In the genomic region with DNA sequence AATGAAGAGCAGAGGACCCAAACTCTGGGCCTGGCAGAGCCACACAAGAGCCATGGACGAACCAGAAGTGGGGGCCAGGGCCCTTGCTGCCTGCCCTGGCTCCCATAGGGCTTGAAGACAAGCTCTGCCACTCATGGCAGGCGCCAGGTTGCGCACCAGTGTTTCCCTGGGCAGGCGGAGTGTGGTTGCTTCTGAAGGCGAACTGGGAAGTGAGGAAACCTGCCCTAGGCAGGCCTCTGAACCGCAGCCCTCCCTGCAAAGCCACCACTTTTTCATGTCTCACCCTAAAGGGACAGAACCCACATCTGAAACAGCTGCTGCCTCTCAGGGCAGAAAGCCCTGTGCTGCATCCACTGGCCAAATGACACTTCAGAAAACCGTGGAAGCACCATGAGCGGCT, we compare ENCODE assay signal across 8 cellular contexts. TPM values are rescaled to one million over a fixed set of nuclear protein-coding genes. Genes with fewer than 3 reads are reported as not detected.
DNase-seq lines count a peak whose midpoint lies in the region; ATAC-seq lines count a peak whose summit lies in the region.

No MANE protein-coding gene starts in this region.

- no peaks in the 10 kb centered on the region for H3K36me3 Mint-ChIP-seq in activated CD4-positive, alpha-beta T cell treated with anti-CD3 and anti-CD28 coated beads, Interleukin-2, amount 10 ng/mL, durations not matched to agents 7 days and 5 days (ENCODE audit: low read depth)
- H3K36me3 Mint-ChIP-seq in T-helper 2 cell treated with Interferon-gamma antibody and Interleukin-4, amounts not matched to agents 5 μg/mL and 100 μg/mL, for 36 hours (ENCODE audit: low read depth): peaks cover 2% of the 10 kb centered on the region

- H3K9me3 Mint-ChIP-seq in activated CD4-positive, alpha-beta T cell treated with anti-CD3 and anti-CD28 coated beads, Interleukin-2, amount 10 ng/mL, durations not matched to agents 7 days and 5 days: no peaks in the 10 kb centered on the region
- no peaks in the 10 kb centered on the region for H3K9me3 Mint-ChIP-seq in T-helper 2 cell treated with Interferon-gamma antibody and Interleukin-4, amounts not matched to agents 5 μg/mL and 100 μg/mL, for 36 hours

- H3K4me3 Mint-ChIP-seq in activated CD4-positive, alpha-beta T cell treated with anti-CD3 and anti-CD28 coated beads, Interleukin-2, amount 10 ng/mL, durations not matched to agents 7 days and 5 days: peak overlapping the region; percentile 58
- peak overlapping the region; percentile 65 for H3K4me3 Mint-ChIP-seq in T-helper 2 cell treated with Interferon-gamma antibody and Interleukin-4, amounts not matched to agents 5 μg/mL and 100 μg/mL, for 36 hours

- peaks cover 38% of the 10 kb centered on the region for H3K4me1 Mint-ChIP-seq in activated CD4-positive, alpha-beta T cell treated with anti-CD3 and anti-CD28 coated beads, Interleukin-2, amount 10 ng/mL, durations not matched to agents 7 days and 5 days
- peaks cover 30% of the 10 kb centered on the region for H3K4me1 Mint-ChIP-seq in T-helper 2 cell treated with Interferon-gamma antibody and Interleukin-4, amounts not matched to agents 5 μg/mL and 100 μg/mL, for 36 hours (ENCODE audit: low read depth)

- H3K27ac Mint-ChIP-seq in activated CD4-positive, alpha-beta T cell treated with anti-CD3 and anti-CD28 coated beads, Interleukin-2, amount 10 ng/mL, durations not matched to agents 7 days and 5 days: peak overlapping the region; percentile 69
- H3K27ac Mint-ChIP-seq in T-helper 2 cell treated with Interferon-gamma antibody and Interleukin-4, amounts not matched to agents 5 μg/mL and 100 μg/mL, for 36 hours: no peak overlapping the region

- ATAC-seq in HG02981 (IDR thresholded peaks at IDR 0.05; ENCODE audit: unreplicated experiment): peak; percentile 53

- intact Hi-C loops in cardiac septum (cut with DNase I): no loop called here

- DNase-seq in activated CD4-positive, alpha-beta T cell treated with anti-CD3 and anti-CD28 coated beads, Interleukin-2, amount 10 ng/mL, durations not matched to agents 7 days and 5 days: peak; percentile 49
- no peak for DNase-seq in activated CD4-positive, alpha-beta T cell treated with anti-CD3 and anti-CD28 coated beads for 4 hours
- peak; percentile 58 for DNase-seq in T-helper 2 cell treated with Interferon-gamma antibody and Interleukin-4, amounts not matched to agents 5 μg/mL and 100 μg/mL, for 36 hours (ENCODE audit: low spot score)
- DNase-seq in stimulated activated CD8-positive, alpha-beta memory T cell treated with anti-CD3 and anti-CD28 coated beads, Interleukin-4, amount 100 ng/mL, for 48 hours: peak; percentile 70
- DNase-seq in NCI-H774 (lab: John Stamatoyannopoulos, UW): no peak
- DNase-seq in NCI-H69 (lab: John Stamatoyannopoulos, UW): no peak
- no peak for DNase-seq in cardiac septum (ENCODE audit: low spot score)

- CTCF ChIA-PET in activated CD4-positive, alpha-beta T cell treated with anti-CD3 and anti-CD28 coated beads, Interleukin-2, amount 10 ng/mL, durations not matched to agents 7 days and 5 days (lab: Charles Lee): interaction anchor here (0.7 to 4.9 kb wide), 6 partner anchors 10 to 140 kb away, joined by 3 to 32 read pairs (median 4); no protein-coding TSS in a partner anchor

- H3K27me3 Mint-ChIP-seq in activated CD4-positive, alpha-beta T cell treated with anti-CD3 and anti-CD28 coated beads, Interleukin-2, amount 10 ng/mL, durations not matched to agents 7 days and 5 days: peaks cover 33% of the 10 kb centered on the region
- H3K27me3 Mint-ChIP-seq in T-helper 2 cell treated with Interferon-gamma antibody and Interleukin-4, amounts not matched to agents 5 μg/mL and 100 μg/mL, for 36 hours (ENCODE audit: low read depth): peaks cover 59% of the 10 kb centered on the region

- POLR2A ChIA-PET in activated CD4-positive, alpha-beta T cell treated with anti-CD3 and anti-CD28 coated beads, Interleukin-2, amount 10 ng/mL, durations not matched to agents 7 days and 5 days (lab: Charles Lee): interaction anchor here (0.6 kb wide), 1 partner anchor 9 kb away, joined by 3 read pairs; no protein-coding TSS in a partner anchor

RNA-seq across cellular contexts. Expression of a gene that starts 58.9 kb away (rescaled TPM):
- total RNA-seq in activated CD4-positive, alpha-beta T cell treated with anti-CD3 and anti-CD28 coated beads, Interleukin-2, amount 10 ng/mL, durations not matched to agents 7 days and 5 days: 10 to 100 TPM; 76.9 TPM
- 24.2 TPM for total RNA-seq in cardiac septum

RNA-seq across cellular contexts. Expression of a gene that starts 59.0 kb away (rescaled TPM):
- 10 to 100 TPM; 25.9 to 28.6 TPM for total RNA-seq in activated CD4-positive, alpha-beta T cell treated with anti-CD3 and anti-CD28 coated beads, Interleukin-2, amount 10 ng/mL, durations not matched to agents 7 days and 5 days
- 14.5 TPM for total RNA-seq in cardiac septum

Comparison
In these comparisons a context has a peak if more than half of its experiments do, and no peak if none do; other contexts are left out.
1. DNase-seq: peak in activated CD4-positive, alpha-beta T cell treated with anti-CD3 and anti-CD28 coated beads, Interleukin-2, amount 10 ng/mL, durations not matched to agents 7 days and 5 days (single experiment), T-helper 2 cell treated with Interferon-gamma antibody and Interleukin-4, amounts not matched to agents 5 μg/mL and 100 μg/mL, for 36 hours (single experiment) and stimulated activated CD8-positive, alpha-beta memory T cell treated with anti-CD3 and anti-CD28 coated beads, Interleukin-4, amount 100 ng/mL, for 48 hours (single experiment); none in activated CD4-positive, alpha-beta T cell treated with anti-CD3 and anti-CD28 coated beads for 4 hours (0 of 2), NCI-H774 (single experiment), NCI-H69 (single experiment) and cardiac septum (single experiment).